Comparison of ENCODE assay signal across 16 cellular contexts in genomic region chr1:219514728-219515127, GRCh38.
DNase-seq lines count a peak whose midpoint lies in the region; ATAC-seq and TF ChIP-seq lines count a peak whose summit lies in the region.
"Had no signal": no experiment of that assay in that cellular context is flagged by ENCODE, and none has a peak within 500 bp of the region (broad histone marks: within the 10 kb centered on the region; RNA-seq: fewer than 3 reads in every experiment).

No MANE protein-coding gene starts in this region.

- no peak overlapping the region for H3K4me3 ChIP-seq in MM.1S (ENCODE audit: low read length)
- no peak overlapping the region for H3K4me3 ChIP-seq in gastroesophageal sphincter
- H3K4me3 ChIP-seq: HAP-1, SJSA1 had no signal

- no peaks in the 10 kb centered on the region for H3K9me2 ChIP-seq in MM.1S (replicated peaks; ENCODE audit: insufficient read depth, low read length)

- no peaks in the 10 kb centered on the region for H3F3A ChIP-seq in MM.1S (ENCODE audit: insufficient read depth, low read length)

- H2AFZ ChIP-seq in MM.1S (ENCODE audit: low read length) = no peak overlapping the region

- ATAC-seq in GM18868 (IDR thresholded peaks at IDR 0.05; ENCODE audit: unreplicated experiment) = peak; percentile 51
- no peak for ATAC-seq in gastroesophageal sphincter
- no peak for ATAC-seq in HG03139 (IDR thresholded peaks at IDR 0.05; ENCODE audit: unreplicated experiment)

- H4K20me1 ChIP-seq in MM.1S (ENCODE audit: insufficient read depth, low read length) = no peaks in the 10 kb centered on the region

- no peaks in the 10 kb centered on the region for H3K4me1 ChIP-seq in MM.1S (ENCODE audit: low read length)
- H3K4me1 ChIP-seq in gastroesophageal sphincter = no peaks in the 10 kb centered on the region
- H3K4me1 ChIP-seq: HAP-1 had no signal

- no peaks in the 10 kb centered on the region for H3K79me2 ChIP-seq in MM.1S (ENCODE audit: low read length)

- H3K27me3 ChIP-seq in MM.1S (replicated peaks; ENCODE audit: insufficient read depth, low read length) (no peaks in the 10 kb centered on the region), gastroesophageal sphincter (no peaks in the 10 kb centered on the region)
- H3K27me3 ChIP-seq: SJSA1 had no signal

- H3K36me3 ChIP-seq in MM.1S (replicated peaks; ENCODE audit: insufficient read depth, low read length) (no peaks in the 10 kb centered on the region), gastroesophageal sphincter (no peaks in the 10 kb centered on the region)
- H3K36me3 ChIP-seq: HAP-1, SJSA1 had no signal

- no peak for TF ChIP-seq POLR2A in gastroesophageal sphincter (IDR thresholded peaks at IDR 0.05)

- no peak for TF ChIP-seq CTCF in MM.1S (IDR thresholded peaks at IDR 0.05; ENCODE audit: low read length)
- TF ChIP-seq CTCF in gastroesophageal sphincter (IDR thresholded peaks at IDR 0.05) = no peak

- TF ChIP-seq EP300 in gastroesophageal sphincter (IDR thresholded peaks at IDR 0.05) = no peak

- H3K9me3 ChIP-seq in MM.1S (replicated peaks; ENCODE audit: insufficient read depth, low read length) = no peaks in the 10 kb centered on the region
- peaks cover 0 to 5% (median 0%) of the 10 kb centered on the region in 3 donors for H3K9me3 ChIP-seq in gastroesophageal sphincter
- H3K9me3 ChIP-seq: HAP-1, SJSA1 had no signal

- DNase-seq in H4 (ENCODE audit: low spot score) (peak; percentile 43), MM.1S (peak; percentile 60), fibroblast of peridontal ligament (ENCODE audit: extremely low read depth) (peak; percentile 56)
- no peak for DNase-seq in activated CD8-positive, alpha-beta memory T cell treated with anti-CD3 and anti-CD28 coated beads for 24 hours
- DNase-seq: ACHN, C1 segment of cervical spinal cord, KBM-7, NCI-H1417 treated with DMSO at 0.1 percent for 48 hours, NCI-H187 treated with DMSO at 0.1 percent for 48 hours, NCI-H226, NCI-H524 had no signal

- H3K4me2 ChIP-seq in MM.1S (ENCODE audit: low read depth, low read length) = no peak overlapping the region

- H3K9ac ChIP-seq in MM.1S (ENCODE audit: low read length) = no peak overlapping the region

- WGBS in gastroesophageal sphincter (ENCODE audit: low coverage in 1 of 2), 2 donors = 80 to 83% methylated on average over 3 of the region's 3 CpGs

- H3K27ac ChIP-seq in MM.1S (ENCODE audit: low read length) (no peak overlapping the region), gastroesophageal sphincter (no peak overlapping the region)
- H3K27ac ChIP-seq: SJSA1 had no signal
